ENCODE assay signal across 20 cellular contexts in the genomic region with DNA sequence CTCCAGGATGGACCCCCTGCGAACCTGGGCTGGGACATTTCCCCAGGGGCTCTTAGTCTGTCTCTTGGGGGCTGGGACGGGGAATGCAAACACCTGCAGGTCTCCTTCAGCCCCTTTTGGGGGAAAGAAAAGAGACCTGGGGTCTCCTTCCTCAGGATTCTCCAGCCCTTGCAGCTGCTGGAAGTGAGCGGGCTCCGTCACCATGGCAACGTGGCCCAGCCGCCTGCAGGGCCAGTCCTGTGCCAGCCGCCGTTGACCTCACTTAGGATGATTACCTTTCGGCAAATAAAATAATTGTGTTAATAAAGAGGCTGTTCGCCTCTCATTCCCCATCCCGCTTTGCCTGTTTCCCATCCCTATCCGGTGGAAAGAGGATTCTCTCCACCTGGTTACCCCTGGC.
DNase-seq lines count a peak whose midpoint lies in the region; ATAC-seq lines count a peak whose summit lies in the region.
"Had no signal": no experiment of that assay in that cellular context is flagged by ENCODE, and none has a peak within 500 bp of the region (broad histone marks: within the 10 kb centered on the region; RNA-seq: fewer than 3 reads in every experiment).

No MANE protein-coding gene starts in this region.

- ATAC-seq in HG03571 (IDR thresholded peaks at IDR 0.05; ENCODE audit: unreplicated experiment): no peak
- ATAC-seq: CD8-positive, alpha-beta T cell; right cardiac atrium had no signal

- peak; percentile 37 for DNase-seq in DMS79 (lab: John Stamatoyannopoulos, UW)
- DNase-seq in NCI-H1092 treated with DMSO at 0.1 percent for 48 hours (lab: John Stamatoyannopoulos, UW): peak; percentile 82
- peak; percentile 83 for DNase-seq in NCI-H748 treated with DMSO at 0.1 percent for 48 hours (lab: John Stamatoyannopoulos, UW)
- DNase-seq in iPS-NIHi11 (ENCODE audit: low spot score): peak; percentile 54
- DNase-seq in LoVo (ENCODE audit: low spot score): no peak
- DNase-seq in SKM-1 (lab: John Stamatoyannopoulos, UW; ENCODE audit: unreplicated experiment): no peak
- DNase-seq: activated CD8-positive, alpha-beta memory T cell treated with anti-CD3 and anti-CD28 coated beads for 24 hours; activated T-cell treated with anti-CD3 and anti-CD28 coated beads, Interleukin-2, amount 50 U/mL, for 48 hours; aorta; caudate nucleus; CD8-positive, alpha-beta T cell; dermis blood vessel endothelial cell; HFFc6; kidney; NCI-H2171; occipital lobe; right cardiac atrium; stimulated activated CD4-positive, alpha-beta T cell treated with anti-CD3 and anti-CD28 coated beads, Interleukin-12 subunit alpha, Interleukin-12 subunit beta, amount 100 ng/mL, for 4 hours; stimulated activated CD8-positive, alpha-beta memory T cell treated with anti-CD3 and anti-CD28 coated beads, Interleukin-4, amount 100 ng/mL, for 48 hours had no signal

Comparison
In these comparisons a context has a peak if more than half of its experiments do, and no peak if none do; other contexts are left out.
1. DNase-seq: peak in DMS79 (single experiment), NCI-H1092 treated with DMSO at 0.1 percent for 48 hours (single experiment), NCI-H748 treated with DMSO at 0.1 percent for 48 hours (single experiment) and iPS-NIHi11 (single experiment); none in LoVo (single experiment) and SKM-1 (single experiment).